Comparison of ENCODE assay signal across 9 cellular contexts in genomic region chr1:32181065-32181464, GRCh38. TPM values are rescaled to one million over a fixed set of nuclear protein-coding genes. Genes with fewer than 3 reads are reported as not detected.
DNase-seq lines count a peak whose midpoint lies in the region; ATAC-seq and TF ChIP-seq lines count a peak whose summit lies in the region.
"Had no signal": no experiment of that assay in that cellular context is flagged by ENCODE, and none has a peak within 500 bp of the region (broad histone marks: within the 10 kb centered on the region; RNA-seq: fewer than 3 reads in every experiment).

No MANE protein-coding gene starts in this region.

- H3K4me3 Mint-ChIP-seq in activated naive CD4-positive, alpha-beta T cell treated with anti-CD3 and anti-CD28 coated beads, Interleukin-2, amount 10 ng/mL, durations not matched to agents 7 days and 5 days, result peak overlapping the region; percentile 91
- H3K4me3 Mint-ChIP-seq in type B pancreatic cell, result peak overlapping the region; percentile 96

- no peaks in the 10 kb centered on the region for H3K27me3 ChIP-seq in adipocyte (replicated peaks; ENCODE audit: control insufficient read depth, insufficient read depth, low read length)
- H3K27me3 ChIP-seq in right lobe of liver, result no peaks in the 10 kb centered on the region

- peaks cover 20% of the 10 kb centered on the region for H3K36me3 ChIP-seq in adipocyte (ENCODE audit: control insufficient read depth, insufficient read depth, low read length, severe bottlenecking)
- H3K36me3 ChIP-seq in right lobe of liver, result peaks cover 0 to 29% (median 13%) of the 10 kb centered on the region in 4 donors

- H3K27ac Mint-ChIP-seq in activated naive CD4-positive, alpha-beta T cell treated with anti-CD3 and anti-CD28 coated beads, Interleukin-2, amount 10 ng/mL, durations not matched to agents 7 days and 5 days, result peak overlapping the region; percentile 88
- H3K27ac Mint-ChIP-seq in type B pancreatic cell, result peak overlapping the region; percentile 90

- DNase-seq in activated naive CD4-positive, alpha-beta T cell treated with anti-CD3 and anti-CD28 coated beads, Interleukin-2, amount 10 ng/mL, durations not matched to agents 7 days and 5 days, result no peak
- no peak for DNase-seq in activated naive CD4-positive, alpha-beta T cell (lab: John Stamatoyannopoulos, UW)
- DNase-seq in adipocyte (ENCODE audit: low read depth) (no peak), right lobe of liver (no peak), type B pancreatic cell (ENCODE audit: extremely low spot score, unreplicated experiment) (no peak), NK-92 (lab: John Stamatoyannopoulos, UW; ENCODE audit: unreplicated experiment) (no peak), NCI-H446 (lab: John Stamatoyannopoulos, UW) (no peak)
- no peak for DNase-seq in stimulated activated naive CD4-positive, alpha-beta T cell treated with Interleukin-2 at 50 U/mL for 16 hours (lab: John Stamatoyannopoulos, UW)

- WGBS in right lobe of liver (ENCODE audit: insufficient coverage, low coverage, low lambda C conversion rate, missing lambda C conversion rate), result 86% methylated on average over 6 of the region's 9 CpGs

- H3K4me1 Mint-ChIP-seq in activated naive CD4-positive, alpha-beta T cell treated with anti-CD3 and anti-CD28 coated beads, Interleukin-2, amount 10 ng/mL, durations not matched to agents 7 days and 5 days, result peaks cover 57% of the 10 kb centered on the region
- H3K4me1 Mint-ChIP-seq in type B pancreatic cell (ENCODE audit: unreplicated experiment), result peaks cover 29% of the 10 kb centered on the region

- H3K9me3 Mint-ChIP-seq in activated naive CD4-positive, alpha-beta T cell treated with anti-CD3 and anti-CD28 coated beads, Interleukin-2, amount 10 ng/mL, durations not matched to agents 7 days and 5 days, result no peaks in the 10 kb centered on the region
- no peaks in the 10 kb centered on the region for H3K9me3 Mint-ChIP-seq in type B pancreatic cell

- intact Hi-C loops in right lobe of liver (cut with DNase I), result no loop called here

- no peak for ATAC-seq in right lobe of liver

- H3K27ac ChIP-seq in right lobe of liver, result peak overlapping the region in 1 of 3 donors; percentile 80

- peak overlapping the region; percentile 99 for H3K9ac ChIP-seq in adipocyte (ENCODE audit: low read length)

- H3K27me3 Mint-ChIP-seq in activated naive CD4-positive, alpha-beta T cell treated with anti-CD3 and anti-CD28 coated beads, Interleukin-2, amount 10 ng/mL, durations not matched to agents 7 days and 5 days, result peaks cover 4% of the 10 kb centered on the region
- no peaks in the 10 kb centered on the region for H3K27me3 Mint-ChIP-seq in type B pancreatic cell

- TF ChIP-seq POLR2A in right lobe of liver (IDR thresholded peaks at IDR 0.05), result no peak

- H3K9me3 ChIP-seq in adipocyte (ENCODE audit: control insufficient read depth, low read length), result no peaks in the 10 kb centered on the region
- H3K9me3 ChIP-seq in right lobe of liver, result no peaks in the 10 kb centered on the region

- H3K4me3 ChIP-seq in adipocyte (ENCODE audit: low read length) (peak overlapping the region; percentile 86), right lobe of liver (peak overlapping the region in 2 of 3 donors; percentile 49 to 84)

- TF ChIP-seq CTCF in right lobe of liver (IDR thresholded peaks at IDR 0.05) (no peak), type B pancreatic cell (conservative IDR thresholded peaks at IDR 0.05) (no peak)

- H3K4me1 ChIP-seq in adipocyte (ENCODE audit: control insufficient read depth, insufficient read depth, low read length) (peaks cover 49% of the 10 kb centered on the region), right lobe of liver (peaks cover 0 to 46% (median 19%) of the 10 kb centered on the region in 4 donors)

- CTCF ChIA-PET in activated naive CD4-positive, alpha-beta T cell treated with anti-CD3 and anti-CD28 coated beads, Interleukin-2, amount 10 ng/mL, durations not matched to agents 7 days and 5 days (lab: Charles Lee), result interaction anchor here (1.1 to 1.5 kb wide), 3 partner anchors 18 to 192 kb away, joined by 3 to 7 read pairs (median 4); no protein-coding TSS in a partner anchor

- peaks cover 43% of the 10 kb centered on the region for H3K36me3 Mint-ChIP-seq in activated naive CD4-positive, alpha-beta T cell treated with anti-CD3 and anti-CD28 coated beads, Interleukin-2, amount 10 ng/mL, durations not matched to agents 7 days and 5 days
- H3K36me3 Mint-ChIP-seq in type B pancreatic cell, result peaks cover 33% of the 10 kb centered on the region

RNA-seq across cellular contexts. Expression of gene TXLNA, which starts 1.6 kb away (rescaled TPM):
- total RNA-seq in right lobe of liver, result 10 to 100 TPM; 26.0 to 39.6 (median 33.5) TPM
- total RNA-seq in type B pancreatic cell (ENCODE audit: low replicate concordance), result 54.0 and 60.4 TPM in 2 replicates

RNA-seq across cellular contexts. Expression of gene CCDC28B, which starts 19.3 kb away (rescaled TPM):
- total RNA-seq in right lobe of liver (1 to 10 TPM in 2 of 6 experiments, under 1 TPM in 4; 0.56 to 1.3 (median 0.68) TPM), type B pancreatic cell (ENCODE audit: low replicate concordance) (15.8 and 19.6 TPM in 2 replicates)

RNA-seq across cellular contexts. Expression of gene IQCC, which starts 24.4 kb away (rescaled TPM):
- total RNA-seq in right lobe of liver, result under 1 TPM; 0.27 to 0.87 (median 0.41) TPM
- total RNA-seq in type B pancreatic cell (ENCODE audit: low replicate concordance), result 4.3 and 4.7 TPM in 2 replicates

RNA-seq across cellular contexts. Expression of gene DCDC2B, which starts 27.8 kb away (rescaled TPM):
- total RNA-seq in right lobe of liver (not detected), type B pancreatic cell (ENCODE audit: low replicate concordance) (not detected in 2 replicates)
- total RNA-seq: glomerular endothelial cell had no signal

RNA-seq across cellular contexts. Expression of gene TMEM234, which starts 41.1 kb away (rescaled TPM):
- total RNA-seq in right lobe of liver (1 to 10 TPM; 3.4 to 7.2 (median 5.9) TPM), type B pancreatic cell (ENCODE audit: low replicate concordance) (33.9 and 35.4 TPM in 2 replicates)
